In the genomic region with DNA sequence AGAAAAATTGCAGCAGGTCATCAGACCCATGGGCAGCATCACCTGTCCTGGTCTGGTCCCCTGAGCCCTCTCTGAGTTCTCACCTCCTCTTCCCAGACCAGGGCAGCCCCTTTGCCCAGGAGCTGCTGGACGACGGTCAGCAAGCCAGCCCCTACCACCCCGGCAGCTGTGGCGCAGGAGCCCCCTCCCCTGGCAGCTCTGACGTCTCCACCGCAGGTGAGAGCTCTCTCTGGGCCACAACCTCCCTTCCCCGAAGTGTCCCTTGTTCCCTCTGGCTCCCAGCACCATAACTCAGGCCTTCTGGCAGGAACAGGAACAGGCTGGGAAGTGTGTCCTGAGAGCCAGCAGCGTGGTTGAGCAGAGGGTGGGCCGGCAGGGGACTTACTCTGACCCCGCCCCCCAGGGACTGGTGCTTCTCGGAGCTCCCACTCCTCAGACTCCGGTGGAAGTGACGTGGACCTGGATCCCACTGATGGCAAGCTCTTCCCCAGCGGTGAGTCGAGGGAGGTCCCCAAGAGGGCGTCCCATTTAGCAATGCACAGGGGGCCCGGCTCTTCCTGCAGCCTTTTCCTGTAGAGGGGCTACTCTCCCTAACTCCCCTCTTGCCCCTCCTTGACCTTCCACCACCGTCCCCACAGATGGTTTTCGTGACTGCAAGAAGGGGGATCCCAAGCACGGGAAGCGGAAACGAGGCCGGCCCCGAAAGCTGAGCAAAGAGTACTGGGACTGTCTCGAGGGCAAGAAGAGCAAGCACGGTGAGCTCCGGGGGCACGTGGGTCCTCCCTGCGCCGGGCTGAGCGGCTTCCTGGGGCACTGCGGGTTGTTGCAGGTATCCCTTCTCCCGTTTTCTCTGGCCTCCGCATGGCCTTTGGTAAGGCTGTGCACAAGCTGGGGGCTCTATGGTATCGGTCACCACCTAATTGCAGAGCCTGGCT, we compare ENCODE assay signal across 1 cellular context.
TF ChIP-seq lines count a peak whose summit lies in the region.

No MANE protein-coding gene starts in this region.

TF ChIP-seq in HCT116, 20 proteins besides CTCF, POLR2A, EP300 and RAD21:
- TF ChIP-seq, protein P1, sequence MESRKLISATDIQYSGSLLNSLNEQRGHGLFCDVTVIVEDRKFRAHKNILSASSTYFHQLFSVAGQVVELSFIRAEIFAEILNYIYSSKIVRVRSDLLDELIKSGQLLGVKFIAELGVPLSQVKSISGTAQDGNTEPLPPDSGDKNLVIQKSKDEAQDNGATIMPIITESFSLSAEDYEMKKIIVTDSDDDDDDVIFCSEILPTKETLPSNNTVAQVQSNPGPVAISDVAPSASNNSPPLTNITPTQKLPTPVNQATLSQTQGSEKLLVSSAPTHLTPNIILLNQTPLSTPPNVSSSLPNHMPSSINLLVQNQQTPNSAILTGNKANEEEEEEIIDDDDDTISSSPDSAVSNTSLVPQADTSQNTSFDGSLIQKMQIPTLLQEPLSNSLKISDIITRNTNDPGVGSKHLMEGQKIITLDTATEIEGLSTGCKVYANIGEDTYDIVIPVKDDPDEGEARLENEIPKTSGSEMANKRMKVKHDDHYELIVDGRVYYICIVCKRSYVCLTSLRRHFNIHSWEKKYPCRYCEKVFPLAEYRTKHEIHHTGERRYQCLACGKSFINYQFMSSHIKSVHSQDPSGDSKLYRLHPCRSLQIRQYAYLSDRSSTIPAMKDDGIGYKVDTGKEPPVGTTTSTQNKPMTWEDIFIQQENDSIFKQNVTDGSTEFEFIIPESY (IDR thresholded peaks at IDR 0.05; ENCODE audit: extremely low read depth, insufficient replicate concordance, low read length) = no peak
- TF ChIP-seq, protein P2, sequence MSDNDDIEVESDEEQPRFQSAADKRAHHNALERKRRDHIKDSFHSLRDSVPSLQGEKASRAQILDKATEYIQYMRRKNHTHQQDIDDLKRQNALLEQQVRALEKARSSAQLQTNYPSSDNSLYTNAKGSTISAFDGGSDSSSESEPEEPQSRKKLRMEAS (IDR thresholded peaks at IDR 0.05) = no peak
- TF ChIP-seq, protein P3, sequence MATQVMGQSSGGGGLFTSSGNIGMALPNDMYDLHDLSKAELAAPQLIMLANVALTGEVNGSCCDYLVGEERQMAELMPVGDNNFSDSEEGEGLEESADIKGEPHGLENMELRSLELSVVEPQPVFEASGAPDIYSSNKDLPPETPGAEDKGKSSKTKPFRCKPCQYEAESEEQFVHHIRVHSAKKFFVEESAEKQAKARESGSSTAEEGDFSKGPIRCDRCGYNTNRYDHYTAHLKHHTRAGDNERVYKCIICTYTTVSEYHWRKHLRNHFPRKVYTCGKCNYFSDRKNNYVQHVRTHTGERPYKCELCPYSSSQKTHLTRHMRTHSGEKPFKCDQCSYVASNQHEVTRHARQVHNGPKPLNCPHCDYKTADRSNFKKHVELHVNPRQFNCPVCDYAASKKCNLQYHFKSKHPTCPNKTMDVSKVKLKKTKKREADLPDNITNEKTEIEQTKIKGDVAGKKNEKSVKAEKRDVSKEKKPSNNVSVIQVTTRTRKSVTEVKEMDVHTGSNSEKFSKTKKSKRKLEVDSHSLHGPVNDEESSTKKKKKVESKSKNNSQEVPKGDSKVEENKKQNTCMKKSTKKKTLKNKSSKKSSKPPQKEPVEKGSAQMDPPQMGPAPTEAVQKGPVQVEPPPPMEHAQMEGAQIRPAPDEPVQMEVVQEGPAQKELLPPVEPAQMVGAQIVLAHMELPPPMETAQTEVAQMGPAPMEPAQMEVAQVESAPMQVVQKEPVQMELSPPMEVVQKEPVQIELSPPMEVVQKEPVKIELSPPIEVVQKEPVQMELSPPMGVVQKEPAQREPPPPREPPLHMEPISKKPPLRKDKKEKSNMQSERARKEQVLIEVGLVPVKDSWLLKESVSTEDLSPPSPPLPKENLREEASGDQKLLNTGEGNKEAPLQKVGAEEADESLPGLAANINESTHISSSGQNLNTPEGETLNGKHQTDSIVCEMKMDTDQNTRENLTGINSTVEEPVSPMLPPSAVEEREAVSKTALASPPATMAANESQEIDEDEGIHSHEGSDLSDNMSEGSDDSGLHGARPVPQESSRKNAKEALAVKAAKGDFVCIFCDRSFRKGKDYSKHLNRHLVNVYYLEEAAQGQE (IDR thresholded peaks at IDR 0.05; ENCODE audit: low read depth) = no peak
- TF ChIP-seq FOSL1 (IDR thresholded peaks at IDR 0.05; ENCODE audit: low read depth) (no peak), SRF (IDR thresholded peaks at IDR 0.05; ENCODE audit: low read depth) (no peak), EGR1 (IDR thresholded peaks at IDR 0.05; ENCODE audit: low read depth) (no peak), SP1 (IDR thresholded peaks at IDR 0.05; ENCODE audit: low read depth) (no peak), EZH2phosphoT487 (IDR thresholded peaks at IDR 0.05; ENCODE audit: borderline replicate concordance) (no peak), ELF1 (IDR thresholded peaks at IDR 0.05; ENCODE audit: borderline replicate concordance, low read depth) (no peak), YY1 (IDR thresholded peaks at IDR 0.05; ENCODE audit: extremely low read depth, insufficient replicate concordance, low read depth, low read length) (no peak), SIN3A (IDR thresholded peaks at IDR 0.05; ENCODE audit: low read depth) (no peak), JUND (IDR thresholded peaks at IDR 0.05) (no peak), CBX3 (IDR thresholded peaks at IDR 0.05; ENCODE audit: low read depth) (no peak), TCF7L2 (IDR thresholded peaks at IDR 0.05; ENCODE audit: borderline replicate concordance, extremely low read depth, insufficient read depth, insufficient read length) (no peak), ZFX (IDR thresholded peaks at IDR 0.05) (no peak), EZH2 (IDR thresholded peaks at IDR 0.05) (no peak), POLR2AphosphoS5 (IDR thresholded peaks at IDR 0.05; ENCODE audit: low read depth, low read length) (no peak)
- TF ChIP-seq, protein P4, sequence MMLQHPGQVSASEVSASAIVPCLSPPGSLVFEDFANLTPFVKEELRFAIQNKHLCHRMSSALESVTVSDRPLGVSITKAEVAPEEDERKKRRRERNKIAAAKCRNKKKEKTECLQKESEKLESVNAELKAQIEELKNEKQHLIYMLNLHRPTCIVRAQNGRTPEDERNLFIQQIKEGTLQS (IDR thresholded peaks at IDR 0.05) = no peak
